In genomic region chr1:28078262-28078661, GRCh38 we compare ENCODE assay signal across 28 cellular contexts. TPM values are rescaled to one million over a fixed set of nuclear protein-coding genes. Genes with fewer than 3 reads are reported as not detected.
DNase-seq lines count a peak whose midpoint lies in the region; ATAC-seq and TF ChIP-seq lines count a peak whose summit lies in the region.
"Had no signal": no experiment of that assay in that cellular context is flagged by ENCODE, and none has a peak within 500 bp of the region (broad histone marks: within the 10 kb centered on the region; RNA-seq: fewer than 3 reads in every experiment).

No MANE protein-coding gene starts in this region.

- H3K36me3 Mint-ChIP-seq in naive thymus-derived CD4-positive, alpha-beta T cell: peaks cover 0 to 23% (median 6%) of the 10 kb centered on the region in 5 donors
- H3K36me3 Mint-ChIP-seq: naive B cell had no signal

- peaks cover 12 to 37% (median 25%) of the 10 kb centered on the region in 7 donors for H3K4me1 Mint-ChIP-seq in naive thymus-derived CD4-positive, alpha-beta T cell

- TF ChIP-seq CTCF in Panc1 (IDR thresholded peaks at IDR 0.05) (no peak), choroid plexus epithelial cell (conservative IDR thresholded peaks at IDR 0.05; ENCODE audit: low read depth, low read length) (no peak), breast epithelium (IDR thresholded peaks at IDR 0.05) (no peak)

- no peak overlapping the region for H3K9ac ChIP-seq in skeletal muscle tissue (ENCODE audit: low read depth in 1 of 3, low read length in 3 of 3)
- H3K9ac ChIP-seq: BLaER1 treated with 17β-estradiol and CSF1 and Interleukin-3, amounts not matched to agents 10 nM and 100 nM had no signal

- TF ChIP-seq POLR2A in breast epithelium (IDR thresholded peaks at IDR 0.05): no peak

- DNase-seq in Panc1 (ENCODE audit: low read depth, low spot score) (no peak), choroid plexus epithelial cell (ENCODE audit: low read depth) (peak; percentile 38), kidney glomerular epithelial cell (lab: John Stamatoyannopoulos, UW) (peak; percentile 81), breast epithelium (ENCODE audit: low spot score in 2 of 2) (no peak), NCI-H226 (no peak)
- DNase-seq in naive thymus-derived CD4-positive, alpha-beta T cell: no peak
- DNase-seq: activated CD4-positive, alpha-beta T cell treated with anti-CD3 and anti-CD28 coated beads, Interleukin-2, amount 50 U/mL, for 4 hours; activated CD8-positive, alpha-beta memory T cell treated with anti-CD3 and anti-CD28 coated beads, Interleukin-2, amount 10 ng/mL, durations not matched to agents 7 days and 5 days; activated gamma-delta T cell; activated T-cell treated with anti-CD3 and anti-CD28 coated beads, Interleukin-2, amount 50 U/mL, for 4 hours; cerebellar nuclear complex; DMS153; H7; midbrain; MV-4-11; naive B cell; NCI-H1436; NCI-H2081 treated with DMSO at 0.1 percent for 48 hours; NCI-H82; nucleus accumbens; stimulated activated naive CD4-positive, alpha-beta T cell had no signal

- in situ Hi-C loops in Panc1 (cut with HindIII; ENCODE audit: low pct_unique_long_range_greater_than_20kb, low sequenced_read_pairs): no loop called here

- no peak overlapping the region for H3K4me3 ChIP-seq in Panc1 (ENCODE audit: low read depth in 2 of 2, low read length in 2 of 2)
- H3K4me3 ChIP-seq in choroid plexus epithelial cell (ENCODE audit: low read depth, low read length): no peak overlapping the region
- no peak overlapping the region for H3K4me3 ChIP-seq in skeletal muscle tissue (ENCODE audit: low read length in 3 of 3)
- H3K4me3 ChIP-seq in breast epithelium: no peak overlapping the region
- H3K4me3 ChIP-seq in naive thymus-derived CD4-positive, alpha-beta T cell (ENCODE audit: low read length): no peak overlapping the region
- H3K4me3 ChIP-seq: BLaER1 treated with 17β-estradiol and CSF1 and Interleukin-3, amounts not matched to agents 10 nM and 100 nM; SK-N-MC; skin epidermis had no signal

- CTCF ChIA-PET in Panc1 (lab: Charles Lee): no interaction called here
- CTCF ChIA-PET in naive thymus-derived CD4-positive, alpha-beta T cell (lab: Charles Lee): no interaction called here

- H3K4me1 ChIP-seq in Panc1 (ENCODE audit: control insufficient read depth, insufficient read depth, low read length) (peaks cover 5% of the 10 kb centered on the region), skeletal muscle tissue (ENCODE audit: control insufficient read depth in 3 of 3, insufficient read depth in 3 of 3, low read length in 3 of 3) (peaks cover 11 to 15% (median 11%) of the 10 kb centered on the region in 3 donors), breast epithelium (no peaks in the 10 kb centered on the region)
- no peaks in the 10 kb centered on the region for H3K4me1 ChIP-seq in naive thymus-derived CD4-positive, alpha-beta T cell (ENCODE audit: control insufficient read depth in 2 of 2, insufficient read depth in 2 of 2, low read length in 2 of 2)

- no peaks in the 10 kb centered on the region for H3K9me3 ChIP-seq in Panc1 (ENCODE audit: control insufficient read depth, insufficient read depth, low read depth, low read length)
- no peaks in the 10 kb centered on the region for H3K9me3 ChIP-seq in skeletal muscle tissue (ENCODE audit: control insufficient read depth in 3 of 3, low read length in 3 of 3)
- no peaks in the 10 kb centered on the region for H3K9me3 ChIP-seq in breast epithelium
- H3K9me3 ChIP-seq in naive thymus-derived CD4-positive, alpha-beta T cell (ENCODE audit: control insufficient read depth in 2 of 3, low read length in 3 of 3): no peaks in the 10 kb centered on the region
- H3K9me3 ChIP-seq: BLaER1 treated with 17β-estradiol and CSF1 and Interleukin-3, amounts not matched to agents 10 nM and 100 nM had no signal

- intact Hi-C loops in Panc1 (cut with micrococcal nuclease; ENCODE audit: unreplicated experiment): no loop called here
- intact Hi-C loops in breast epithelium (cut with DNase I; ENCODE audit: low total_unique reads): no loop called here
- intact Hi-C loops in naive thymus-derived CD4-positive, alpha-beta T cell (cut with micrococcal nuclease): no loop called here

- no peaks in the 10 kb centered on the region for H3K27me3 Mint-ChIP-seq in naive thymus-derived CD4-positive, alpha-beta T cell
- H3K27me3 Mint-ChIP-seq: activated CD8-positive, alpha-beta memory T cell treated with anti-CD3 and anti-CD28 coated beads, Interleukin-2, amount 10 ng/mL, durations not matched to agents 7 days and 5 days; naive B cell; progenitor cell of endocrine pancreas had no signal

- 0 out of 2 replicates have a peak, but pooled peaks have one; percentile 21 for ATAC-seq in Panc1
- no peak for ATAC-seq in HG02981 (IDR thresholded peaks at IDR 0.05; ENCODE audit: unreplicated experiment)
- ATAC-seq in naive thymus-derived CD4-positive, alpha-beta T cell: no peak
- ATAC-seq: activated CD8-positive, alpha-beta memory T cell treated with anti-CD3 and anti-CD28 coated beads, Interleukin-2, amount 10 ng/mL, durations not matched to agents 7 days and 5 days; activated T-cell treated with anti-CD3 and anti-CD28 coated beads, Interleukin-2, amount 50 U/mL, for 4 hours had no signal

- H3K27ac ChIP-seq in Panc1 (ENCODE audit: low read length) (no peak overlapping the region), skeletal muscle tissue (ENCODE audit: low read depth, low read length) (peak overlapping the region; percentile 28), breast epithelium (peak overlapping the region in 1 of 2 donors; percentile 62)
- H3K27ac ChIP-seq in naive thymus-derived CD4-positive, alpha-beta T cell (ENCODE audit: low read depth, low read length): no peak overlapping the region
- H3K27ac ChIP-seq: BLaER1 treated with 17β-estradiol and CSF1 and Interleukin-3, amounts not matched to agents 10 nM and 100 nM; SK-N-MC had no signal

- H3K4me3 Mint-ChIP-seq in naive thymus-derived CD4-positive, alpha-beta T cell: no peak overlapping the region
- H3K4me3 Mint-ChIP-seq: activated CD8-positive, alpha-beta memory T cell treated with anti-CD3 and anti-CD28 coated beads, Interleukin-2, amount 10 ng/mL, durations not matched to agents 7 days and 5 days; activated T-cell treated with anti-CD3 and anti-CD28 coated beads, Interleukin-2, amount 50 U/mL, for 4 hours; naive B cell; T-helper 1 cell treated with Interleukin-12 subunit alpha and Interleukin-12 subunit beta and Interleukin-4 antibody, amounts not matched to agents 30 μg/mL and 1 μg/mL, for 36 hours had no signal

- POLR2A ChIA-PET in Panc1 (lab: Charles Lee): interaction anchor here (0.6 kb wide), 1 partner anchor 233 kb away, joined by 3 read pairs; no protein-coding TSS in a partner anchor
- POLR2A ChIA-PET in naive thymus-derived CD4-positive, alpha-beta T cell (lab: Charles Lee): interaction anchor here (0.5 to 1.7 kb wide), 2 partner anchors 10 to 1423 kb away, joined by 3 to 8 read pairs; partner anchors contain the start of gene EYA3

- H3K9me3 Mint-ChIP-seq in naive thymus-derived CD4-positive, alpha-beta T cell: no peaks in the 10 kb centered on the region
- H3K9me3 Mint-ChIP-seq: activated T-cell treated with anti-CD3 and anti-CD28 coated beads, Interleukin-2, amount 50 U/mL, for 4 hours; naive B cell; T-helper 1 cell treated with Interleukin-12 subunit alpha and Interleukin-12 subunit beta and Interleukin-4 antibody, amounts not matched to agents 30 μg/mL and 1 μg/mL, for 36 hours had no signal

- BruUV-seq in Panc1 (replicated peaks; lab: Mats Ljungman, UMichigan): no TSS peak

- no peaks in the 10 kb centered on the region; the same call in 1 of the 2 replicates for H3K36me3 ChIP-seq in Panc1 (ENCODE audit: control insufficient read depth, insufficient read depth, low read length)
- peaks cover 0 to 2% (median 0%) of the 10 kb centered on the region in 3 donors for H3K36me3 ChIP-seq in skeletal muscle tissue (ENCODE audit: control insufficient read depth in 3 of 3, insufficient read depth in 3 of 3, low read length in 3 of 3)
- no peaks in the 10 kb centered on the region for H3K36me3 ChIP-seq in breast epithelium
- H3K36me3 ChIP-seq in naive thymus-derived CD4-positive, alpha-beta T cell (ENCODE audit: control insufficient read depth in 2 of 3, insufficient read depth in 3 of 3, low read length in 3 of 3): peaks cover 0 to 21% (median 0%) of the 10 kb centered on the region in 3 experiments

- no peak overlapping the region for H3K27ac Mint-ChIP-seq in naive thymus-derived CD4-positive, alpha-beta T cell
- H3K27ac Mint-ChIP-seq: activated CD8-positive, alpha-beta memory T cell treated with anti-CD3 and anti-CD28 coated beads, Interleukin-2, amount 10 ng/mL, durations not matched to agents 7 days and 5 days; naive B cell; progenitor cell of endocrine pancreas; T-helper 1 cell treated with Interleukin-12 subunit alpha and Interleukin-12 subunit beta and Interleukin-4 antibody, amounts not matched to agents 30 μg/mL and 1 μg/mL, for 36 hours had no signal

- H3K27me3 ChIP-seq in Panc1 (ENCODE audit: control insufficient read depth, insufficient read depth, low read length) (no peaks in the 10 kb centered on the region), skeletal muscle tissue (ENCODE audit: control insufficient read depth in 3 of 3, insufficient read depth in 3 of 3, low read length in 3 of 3) (no peaks in the 10 kb centered on the region), breast epithelium (no peaks in the 10 kb centered on the region)
- H3K27me3 ChIP-seq in naive thymus-derived CD4-positive, alpha-beta T cell (ENCODE audit: control insufficient read depth in 2 of 2, insufficient read depth in 2 of 2, low read length in 2 of 2): no peaks in the 10 kb centered on the region
- H3K27me3 ChIP-seq: BLaER1 treated with 17β-estradiol and CSF1 and Interleukin-3, amounts not matched to agents 10 nM and 100 nM had no signal

RNA-seq across cellular contexts. Expression of gene EYA3, which starts 10.1 kb away (rescaled TPM):
- total RNA-seq in Panc1 (2021; ENCODE audit: unreplicated experiment) (17.5 TPM), skeletal muscle tissue (9.9 TPM), breast epithelium (10 to 100 TPM; 12.2 to 22.6 (median 18.1) TPM)
- 5.4 TPM for polyA plus RNA-seq in Panc1 (2012; ENCODE audit: insufficient read length)
- total RNA-seq in naive thymus-derived CD4-positive, alpha-beta T cell: 10 to 100 TPM; 14.5 to 31.7 (median 19.2) TPM
- 1 to 10 TPM; 4.9 to 6.3 TPM for polyA plus RNA-seq in naive thymus-derived CD4-positive, alpha-beta T cell

Comparison
In these comparisons a context has a peak if more than half of its experiments do, and no peak if none do; other contexts are left out.
1. DNase-seq: peak in choroid plexus epithelial cell (single experiment) and kidney glomerular epithelial cell (single experiment); none in Panc1 (single experiment), breast epithelium (0 of 2), NCI-H226 (single experiment) and naive thymus-derived CD4-positive, alpha-beta T cell (0 of 9).